ENCODE assay signal across 9 cellular contexts in the genomic region with DNA sequence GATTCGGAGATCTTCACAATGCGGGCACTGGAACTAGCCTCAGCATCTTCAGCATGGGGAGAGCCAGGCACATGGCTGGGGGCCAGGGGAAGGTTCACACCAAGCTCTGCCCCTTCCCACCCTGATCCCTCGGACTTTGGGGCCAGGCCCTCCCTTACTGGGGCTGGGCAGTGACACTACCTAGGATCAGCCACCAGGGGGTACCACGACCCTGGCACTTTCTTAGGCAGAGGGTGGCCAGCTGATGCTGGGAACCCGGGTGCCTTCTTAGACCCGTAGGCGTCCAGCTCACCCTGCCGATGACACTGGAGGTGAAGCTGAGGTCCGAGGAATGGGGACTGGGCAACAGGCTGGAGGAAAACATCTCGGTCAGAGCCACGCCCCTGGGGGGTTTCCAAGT. TPM values are rescaled to one million over a fixed set of nuclear protein-coding genes. Genes with fewer than 3 reads are reported as not detected.
A peak's percentile ranks its signal among the peaks of the same experiment; 100 is the strongest.
DNase-seq lines count a peak whose midpoint lies in the region; ATAC-seq and TF ChIP-seq lines count a peak whose summit lies in the region.
"Not testable (repeated sequence)": the region's sequence is repeated elsewhere in the genome, so short reads cannot be mapped to it uniquely, and the experiment has no call there.
"Had no signal": no experiment of that assay in that cellular context is flagged by ENCODE, and none has a peak within 500 bp of the region (broad histone marks: within the 10 kb centered on the region; RNA-seq: fewer than 3 reads in every experiment).

No MANE protein-coding gene starts in this region.

- H3K27ac Mint-ChIP-seq in Caco-2 (ENCODE audit: unreplicated experiment); activated CD4-positive, alpha-beta T cell treated with anti-CD3 and anti-CD28 coated beads, Interleukin-2, amount 10 ng/mL, durations not matched to agents 7 days and 5 days: not testable (repeated sequence)

- CTCF ChIA-PET in Caco-2 (lab: Charles Lee); HCT116 (lab: Charles Lee); activated CD4-positive, alpha-beta T cell treated with anti-CD3 and anti-CD28 coated beads, Interleukin-2, amount 10 ng/mL, durations not matched to agents 7 days and 5 days (lab: Charles Lee): not testable (repeated sequence)

- H3K4me3 ChIP-seq in Caco-2 (ENCODE audit: low read depth, low read length); HCT116 (replicated peaks in 1 of 2; ENCODE audit: low read depth in 1 of 2, low read length in 2 of 2); cardiac fibroblast (replicated peaks in 1 of 2; ENCODE audit: low read depth in 2 of 2, low read length in 2 of 2); cardiac muscle cell; neutrophil (ENCODE audit: low read depth in 1 of 2, low read length in 1 of 2); transverse colon: not testable (repeated sequence)

- H3K36me3 ChIP-seq in Caco-2 (ENCODE audit: control insufficient read depth, insufficient read depth, low read length); HCT116 (ENCODE audit: control insufficient read depth in 1 of 2, insufficient read depth in 2 of 2, low read length in 2 of 2); cardiac muscle cell; transverse colon: not testable (repeated sequence)
- peaks cover 35% of the 10 kb centered on the region for H3K36me3 ChIP-seq in neutrophil

- not testable (repeated sequence) for H3K36me3 Mint-ChIP-seq in Caco-2 (ENCODE audit: insufficient read depth, unreplicated experiment); activated CD4-positive, alpha-beta T cell treated with anti-CD3 and anti-CD28 coated beads, Interleukin-2, amount 10 ng/mL, durations not matched to agents 7 days and 5 days (ENCODE audit: low read depth)

- not testable (repeated sequence) for H3K79me2 ChIP-seq in HCT116 (ENCODE audit: insufficient read depth, low read length)

- not testable (repeated sequence) for H2AFZ ChIP-seq in HCT116 (ENCODE audit: low read depth, low read length, poor library complexity, severe bottlenecking)

- not testable (repeated sequence) for H3K27ac ChIP-seq in HCT116 (ENCODE audit: low read depth, low read length); cardiac muscle cell; neutrophil; transverse colon

- TF ChIP-seq POLR2A in HCT116 (IDR thresholded peaks at IDR 0.05; ENCODE audit: borderline replicate concordance, extremely low read depth, insufficient read depth, insufficient read length); transverse colon (IDR thresholded peaks at IDR 0.05): not testable (repeated sequence)

- peaks cover 18% of the 10 kb centered on the region for H3K4me1 Mint-ChIP-seq in Caco-2 (ENCODE audit: low read depth, unreplicated experiment)
- not testable (repeated sequence) for H3K4me1 Mint-ChIP-seq in activated CD4-positive, alpha-beta T cell treated with anti-CD3 and anti-CD28 coated beads, Interleukin-2, amount 10 ng/mL, durations not matched to agents 7 days and 5 days

- ATAC-seq in HCT116: not testable (repeated sequence)

- H3K9me2 ChIP-seq in HCT116 (ENCODE audit: insufficient read depth): not testable (repeated sequence)

- RAD21 ChIA-PET in HCT116 (lab: Charles Lee; ENCODE audit: low non-redundant PET in 1 of 2, low total read pairs in 2 of 2, uncharacterized antibody in 2 of 2, unreplicated experiment in 2 of 2): not testable (repeated sequence)

- H3K9me3 Mint-ChIP-seq in Caco-2 (ENCODE audit: unreplicated experiment); activated CD4-positive, alpha-beta T cell treated with anti-CD3 and anti-CD28 coated beads, Interleukin-2, amount 10 ng/mL, durations not matched to agents 7 days and 5 days: not testable (repeated sequence)

- 59% methylated on average over 8 of the region's 11 CpGs; no CpG with 5 or more reads in 1 of the 2 donors for WGBS in transverse colon (ENCODE audit: low coverage in 1 of 2), 2 donors

- peaks cover 22% of the 10 kb centered on the region for H3K4me1 ChIP-seq in Caco-2
- not testable (repeated sequence) for H3K4me1 ChIP-seq in HCT116 (ENCODE audit: control insufficient read depth in 1 of 2, insufficient read depth in 2 of 2, low read length in 2 of 2); cardiac muscle cell (ENCODE audit: low read depth); neutrophil (ENCODE audit: control insufficient read depth in 1 of 2, insufficient read depth in 1 of 2, low read depth in 1 of 2, low read length in 1 of 2); transverse colon

- POLR2A ChIA-PET in Caco-2 (lab: Charles Lee); HCT116 (lab: Charles Lee); activated CD4-positive, alpha-beta T cell treated with anti-CD3 and anti-CD28 coated beads, Interleukin-2, amount 10 ng/mL, durations not matched to agents 7 days and 5 days (lab: Charles Lee): not testable (repeated sequence)

- not testable (repeated sequence) for H3K27me3 ChIP-seq in Caco-2 (replicated peaks; ENCODE audit: control insufficient read depth, insufficient read depth, low read length); HCT116 (ENCODE audit: insufficient read depth, low read length); cardiac muscle cell; neutrophil; transverse colon

- TF ChIP-seq CTCF in Caco-2 (IDR thresholded peaks at IDR 0.05; ENCODE audit: insufficient read depth in 1 of 2, low read depth in 1 of 2, low read length in 1 of 2, severe bottlenecking in 1 of 2, unreplicated experiment in 1 of 2) (peak; percentile 10 to 27), HCT116 (IDR thresholded peaks at IDR 0.05 in 2 of 3, conservative IDR thresholded peaks at IDR 0.05 in 1 of 3; ENCODE audit: borderline replicate concordance in 1 of 3, insufficient read depth in 1 of 3, low read depth in 2 of 3, low read length in 2 of 3) (peak; percentile 7 to 46 (median 35); a peak in 4 of 6 replicates), cardiac fibroblast (IDR thresholded peaks at IDR 0.05; ENCODE audit: low read depth, low read length) (peak; percentile 42), cardiac muscle cell (IDR thresholded peaks at IDR 0.05; ENCODE audit: low read depth, low read length) (peak; percentile 39), neutrophil (IDR thresholded peaks at IDR 0.05) (peak; percentile 31), transverse colon (IDR thresholded peaks at IDR 0.05) (peak; percentile 27 to 42 (median 38))

- H3K4me2 ChIP-seq in HCT116 (ENCODE audit: low read length): not testable (repeated sequence)

- in situ Hi-C loops in transverse colon (cut with MboI; ENCODE audit: low pct_ligation_motif_present in 1 of 4, low pct_unique_long_range_greater_than_20kb in 1 of 4, low sequenced_read_pairs in 3 of 4): not testable (repeated sequence)

- H4K20me1 ChIP-seq in HCT116 (ENCODE audit: insufficient read depth): not testable (repeated sequence)

- TF ChIP-seq RAD21 in HCT116 (IDR thresholded peaks at IDR 0.05; ENCODE audit: low read depth): peak; percentile 19; the same call in 1 of the 2 replicates

- not testable (repeated sequence) for H3K4me3 Mint-ChIP-seq in Caco-2 (ENCODE audit: unreplicated experiment); activated CD4-positive, alpha-beta T cell treated with anti-CD3 and anti-CD28 coated beads, Interleukin-2, amount 10 ng/mL, durations not matched to agents 7 days and 5 days

- intact Hi-C loops in Caco-2 (cut with micrococcal nuclease; ENCODE audit: unreplicated experiment); HCT116 (cut with micrococcal nuclease); transverse colon (cut with DNase I; ENCODE audit: low total_unique reads): not testable (repeated sequence)

- not testable (repeated sequence) for H3K9ac ChIP-seq in HCT116 (ENCODE audit: low read length)

- not testable (repeated sequence) for H3K27me3 Mint-ChIP-seq in Caco-2 (ENCODE audit: insufficient read depth, unreplicated experiment); activated CD4-positive, alpha-beta T cell treated with anti-CD3 and anti-CD28 coated beads, Interleukin-2, amount 10 ng/mL, durations not matched to agents 7 days and 5 days

- BruUV-seq in Caco-2 (replicated peaks; lab: Mats Ljungman, UMichigan); HCT116 (replicated peaks; lab: Mats Ljungman, UMichigan): not testable (repeated sequence)

- TF ChIP-seq EP300 in transverse colon (IDR thresholded peaks at IDR 0.05; ENCODE audit: low read depth): not testable (repeated sequence)

- DNase-seq in Caco-2 (peak in 1 of 2 experiments; percentile 41), NCI-H748 (lab: John Stamatoyannopoulos, UW; ENCODE audit: unreplicated experiment) (peak; percentile 2), cardiac fibroblast (ENCODE audit: low read depth in 2 of 2) (peak; percentile 33 to 41), cardiac muscle cell (ENCODE audit: low read depth in 1 of 2, low spot score in 1 of 2) (peak; percentile 19 to 50)
- DNase-seq in HCT116 (ENCODE audit: low read depth, low spot score); transverse colon: not testable (repeated sequence)
- DNase-seq in activated CD4-positive, alpha-beta T cell treated with anti-CD3 and anti-CD28 coated beads, Interleukin-2, amount 10 ng/mL, durations not matched to agents 7 days and 5 days: peak; percentile 23

- H3K9me3 ChIP-seq in Caco-2; HCT116 (ENCODE audit: control insufficient read depth in 1 of 2, insufficient read depth in 1 of 2, low read depth in 1 of 2, low read length in 2 of 2); cardiac muscle cell (ENCODE audit: low read depth); neutrophil; transverse colon: not testable (repeated sequence)

RNA-seq across cellular contexts. Expression of a gene that starts 26.1 kb away (rescaled TPM):
- total RNA-seq in Caco-2 (2022): 9.4 and 12.4 TPM in 2 replicates
- 14.0 TPM for total RNA-seq in HCT116 (2021; ENCODE audit: unreplicated experiment)
- polyA plus RNA-seq in HCT116 (2012): 23.2 and 24.5 TPM in 2 replicates
- 10 to 100 TPM; 44.6 to 48.1 TPM for total RNA-seq in activated CD4-positive, alpha-beta T cell treated with anti-CD3 and anti-CD28 coated beads, Interleukin-2, amount 10 ng/mL, durations not matched to agents 7 days and 5 days
- 12.0 and 20.4 TPM in 2 replicates for total RNA-seq in cardiac muscle cell
- polyA plus RNA-seq in cardiac muscle cell: 17.2 and 24.1 TPM in 2 replicates
- total RNA-seq in transverse colon: 100 to 1,000 TPM in 1 of 4 donors, 10 to 100 TPM in 3; 52.4 to 167 (median 77.1) TPM

RNA-seq across cellular contexts. Expression of a gene that starts 36.2 kb away (rescaled TPM):
- total RNA-seq in Caco-2 (2022) (18.6 and 20.4 TPM in 2 replicates), HCT116 (2021; ENCODE audit: unreplicated experiment) (7.9 TPM), cardiac muscle cell (33.0 and 42.4 TPM in 2 replicates), transverse colon (10 to 100 TPM; 13.3 to 20.6 (median 16.6) TPM)
- 10.7 and 11.0 TPM in 2 replicates for polyA plus RNA-seq in HCT116 (2012)
- total RNA-seq in activated CD4-positive, alpha-beta T cell treated with anti-CD3 and anti-CD28 coated beads, Interleukin-2, amount 10 ng/mL, durations not matched to agents 7 days and 5 days: 1 to 10 TPM in 1 of 2 experiments, under 1 TPM in 1; 0.64 to 1.0 TPM
- 48.4 and 58.5 TPM in 2 replicates for polyA plus RNA-seq in cardiac muscle cell
- total RNA-seq: naive thymus-derived CD8-positive, alpha-beta T cell had no signal
